4 cellular contexts compared by ENCODE assay signal in the genomic region with DNA sequence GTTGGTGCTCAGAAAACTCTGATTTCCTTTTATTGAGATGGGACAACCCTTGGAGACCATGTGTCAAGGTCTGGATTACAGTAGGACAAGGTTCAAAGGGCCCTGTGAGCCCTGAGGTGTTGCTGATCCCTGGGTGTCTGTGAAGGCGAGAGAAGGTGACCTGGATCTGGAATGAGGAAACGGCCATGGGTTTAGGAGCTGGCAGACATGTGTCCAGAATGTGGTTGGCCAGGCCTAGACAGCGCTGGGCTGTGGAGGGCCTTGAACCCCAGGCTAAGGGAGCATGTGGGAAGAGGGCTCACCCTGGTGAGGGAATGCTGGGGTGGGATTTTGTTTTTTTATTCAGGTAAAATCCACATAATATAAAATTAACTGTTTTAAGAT.
"Had no signal": no experiment of that assay in that cellular context is flagged by ENCODE, and none has a peak within 500 bp of the region (broad histone marks: within the 10 kb centered on the region; RNA-seq: fewer than 3 reads in every experiment).

No MANE protein-coding gene starts in this region.

- ATAC-seq: GM23338 had no signal

- H3K27ac Mint-ChIP-seq: GM23338, H9 had no signal

- H3K27me3 Mint-ChIP-seq: IgD-negative memory B cell had no signal

- H3K4me1 Mint-ChIP-seq: GM23338, H9 had no signal

- H3K9me3 Mint-ChIP-seq: IgD-negative memory B cell had no signal

- DNase-seq: H9, HCEC 1CT had no signal

- H3K4me3 ChIP-seq: GM23338 had no signal

- H3K4me3 Mint-ChIP-seq: GM23338, H9 had no signal
